Comparison of ENCODE assay signal across 1 cellular context in the genomic region with DNA sequence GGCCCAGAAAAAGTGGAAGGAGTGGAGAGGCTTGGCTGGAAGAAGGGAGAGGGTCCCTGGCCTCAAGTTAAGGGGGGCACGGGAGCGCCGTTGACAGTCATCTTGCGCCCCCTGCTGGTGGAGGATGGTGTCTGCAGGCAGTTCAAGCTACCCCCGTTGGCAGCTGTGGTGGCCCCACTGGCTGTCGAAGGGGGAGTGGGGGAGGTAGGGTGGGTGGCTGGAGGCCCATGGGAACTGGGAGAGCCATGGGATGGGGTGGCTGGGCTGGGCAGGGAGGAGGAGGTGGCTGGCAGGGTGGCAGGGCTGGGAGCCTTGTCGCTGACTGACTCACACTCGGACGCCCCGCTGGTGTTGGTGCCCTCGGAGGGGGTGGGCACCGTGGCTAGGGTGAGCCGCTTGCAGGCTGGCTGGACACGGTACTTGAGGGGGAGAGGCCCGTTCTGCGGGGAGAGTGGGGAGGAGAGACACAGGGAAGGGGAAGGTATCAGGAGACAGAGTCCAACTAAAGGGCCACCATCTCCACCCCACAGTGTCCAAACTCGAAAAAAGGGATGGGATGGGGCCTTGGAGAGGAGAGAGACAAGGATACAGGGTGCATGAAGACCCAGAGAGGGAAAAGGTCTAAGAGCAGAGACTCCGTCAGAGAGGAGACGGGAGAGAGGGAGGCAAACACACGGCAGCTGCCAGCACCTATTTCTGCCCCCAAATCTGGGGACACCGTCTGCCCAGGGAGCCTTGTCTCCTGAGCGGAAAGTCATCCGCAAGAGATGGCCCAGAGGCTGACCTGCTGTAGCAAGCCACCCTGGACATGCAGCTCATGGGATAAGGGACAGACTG.
A peak's percentile ranks its signal among the peaks of the same experiment; 100 is the strongest.
TF ChIP-seq lines count a peak whose summit lies in the region.

No MANE protein-coding gene starts in this region.

TF ChIP-seq in HepG2, 621 proteins besides CTCF, POLR2A, EP300 and RAD21 (continued from another document and continues in another):
- TF ChIP-seq, protein P1, sequence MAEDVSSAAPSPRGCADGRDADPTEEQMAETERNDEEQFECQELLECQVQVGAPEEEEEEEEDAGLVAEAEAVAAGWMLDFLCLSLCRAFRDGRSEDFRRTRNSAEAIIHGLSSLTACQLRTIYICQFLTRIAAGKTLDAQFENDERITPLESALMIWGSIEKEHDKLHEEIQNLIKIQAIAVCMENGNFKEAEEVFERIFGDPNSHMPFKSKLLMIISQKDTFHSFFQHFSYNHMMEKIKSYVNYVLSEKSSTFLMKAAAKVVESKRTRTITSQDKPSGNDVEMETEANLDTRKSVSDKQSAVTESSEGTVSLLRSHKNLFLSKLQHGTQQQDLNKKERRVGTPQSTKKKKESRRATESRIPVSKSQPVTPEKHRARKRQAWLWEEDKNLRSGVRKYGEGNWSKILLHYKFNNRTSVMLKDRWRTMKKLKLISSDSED (CRISPR knock-in tag; IDR thresholded peaks at IDR 0.05): no peak
- TF ChIP-seq ZFP1 (CRISPR knock-in tag; IDR thresholded peaks at IDR 0.05): no peak
- TF ChIP-seq HNRNPUL1 (IDR thresholded peaks at IDR 0.05; ENCODE audit: low read depth, low read length): no peak
- TF ChIP-seq TMF1 (CRISPR knock-in tag; IDR thresholded peaks at IDR 0.05; ENCODE audit: low read depth): no peak
- TF ChIP-seq ZNF556 (CRISPR knock-in tag; IDR thresholded peaks at IDR 0.05; ENCODE audit: borderline replicate concordance): no peak
- no peak for TF ChIP-seq ADNP (CRISPR knock-in tag; IDR thresholded peaks at IDR 0.05)
- TF ChIP-seq ZNF326 (CRISPR knock-in tag; IDR thresholded peaks at IDR 0.05; ENCODE audit: borderline replicate concordance): no peak
- no peak for TF ChIP-seq PRMT3 (CRISPR knock-in tag; IDR thresholded peaks at IDR 0.05; ENCODE audit: borderline replicate concordance, low read depth)
- TF ChIP-seq KDM5A (IDR thresholded peaks at IDR 0.05; ENCODE audit: borderline replicate concordance, low read length): no peak
- TF ChIP-seq ZBTB42 (CRISPR knock-in tag; IDR thresholded peaks at IDR 0.05): no peak
- peak; percentile 60; the same call in 1 of the 2 replicates for TF ChIP-seq ZNF484 (CRISPR knock-in tag; IDR thresholded peaks at IDR 0.05; ENCODE audit: borderline replicate concordance, low read depth)
- TF ChIP-seq NR2C2 (CRISPR knock-in tag; IDR thresholded peaks at IDR 0.05; ENCODE audit: borderline replicate concordance): no peak
- TF ChIP-seq ZNF891 (CRISPR knock-in tag; IDR thresholded peaks at IDR 0.05): 0 out of 2 replicates have a peak, but pooled peaks have one; percentile 37
- no peak for TF ChIP-seq DR1 (CRISPR knock-in tag; IDR thresholded peaks at IDR 0.05)
- TF ChIP-seq CHD2 (IDR thresholded peaks at IDR 0.05; ENCODE audit: low read depth, low read length): 0 out of 2 replicates have a peak, but pooled peaks have one; percentile 33
- no peak for TF ChIP-seq ZNF883 (CRISPR knock-in tag; IDR thresholded peaks at IDR 0.05; ENCODE audit: not compliant biosample characterization)
- TF ChIP-seq ZNF335 (CRISPR knock-in tag; IDR thresholded peaks at IDR 0.05): no peak
- TF ChIP-seq ZNF7 (CRISPR knock-in tag; IDR thresholded peaks at IDR 0.05): no peak
- TF ChIP-seq, protein P2, sequence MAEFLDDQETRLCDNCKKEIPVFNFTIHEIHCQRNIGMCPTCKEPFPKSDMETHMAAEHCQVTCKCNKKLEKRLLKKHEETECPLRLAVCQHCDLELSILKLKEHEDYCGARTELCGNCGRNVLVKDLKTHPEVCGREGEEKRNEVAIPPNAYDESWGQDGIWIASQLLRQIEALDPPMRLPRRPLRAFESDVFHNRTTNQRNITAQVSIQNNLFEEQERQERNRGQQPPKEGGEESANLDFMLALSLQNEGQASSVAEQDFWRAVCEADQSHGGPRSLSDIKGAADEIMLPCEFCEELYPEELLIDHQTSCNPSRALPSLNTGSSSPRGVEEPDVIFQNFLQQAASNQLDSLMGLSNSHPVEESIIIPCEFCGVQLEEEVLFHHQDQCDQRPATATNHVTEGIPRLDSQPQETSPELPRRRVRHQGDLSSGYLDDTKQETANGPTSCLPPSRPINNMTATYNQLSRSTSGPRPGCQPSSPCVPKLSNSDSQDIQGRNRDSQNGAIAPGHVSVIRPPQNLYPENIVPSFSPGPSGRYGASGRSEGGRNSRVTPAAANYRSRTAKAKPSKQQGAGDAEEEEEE (CRISPR knock-in tag; IDR thresholded peaks at IDR 0.05; ENCODE audit: borderline replicate concordance): no peak
- no peak for TF ChIP-seq KDM6A (CRISPR knock-in tag; IDR thresholded peaks at IDR 0.05; ENCODE audit: low read depth)
- no peak for TF ChIP-seq ZNF460 (CRISPR knock-in tag; IDR thresholded peaks at IDR 0.05; ENCODE audit: borderline replicate concordance)
- no peak for TF ChIP-seq NFYB (CRISPR knock-in tag; IDR thresholded peaks at IDR 0.05)
- no peak for TF ChIP-seq ZNF501 (CRISPR knock-in tag; IDR thresholded peaks at IDR 0.05)
- TF ChIP-seq, protein P3, sequence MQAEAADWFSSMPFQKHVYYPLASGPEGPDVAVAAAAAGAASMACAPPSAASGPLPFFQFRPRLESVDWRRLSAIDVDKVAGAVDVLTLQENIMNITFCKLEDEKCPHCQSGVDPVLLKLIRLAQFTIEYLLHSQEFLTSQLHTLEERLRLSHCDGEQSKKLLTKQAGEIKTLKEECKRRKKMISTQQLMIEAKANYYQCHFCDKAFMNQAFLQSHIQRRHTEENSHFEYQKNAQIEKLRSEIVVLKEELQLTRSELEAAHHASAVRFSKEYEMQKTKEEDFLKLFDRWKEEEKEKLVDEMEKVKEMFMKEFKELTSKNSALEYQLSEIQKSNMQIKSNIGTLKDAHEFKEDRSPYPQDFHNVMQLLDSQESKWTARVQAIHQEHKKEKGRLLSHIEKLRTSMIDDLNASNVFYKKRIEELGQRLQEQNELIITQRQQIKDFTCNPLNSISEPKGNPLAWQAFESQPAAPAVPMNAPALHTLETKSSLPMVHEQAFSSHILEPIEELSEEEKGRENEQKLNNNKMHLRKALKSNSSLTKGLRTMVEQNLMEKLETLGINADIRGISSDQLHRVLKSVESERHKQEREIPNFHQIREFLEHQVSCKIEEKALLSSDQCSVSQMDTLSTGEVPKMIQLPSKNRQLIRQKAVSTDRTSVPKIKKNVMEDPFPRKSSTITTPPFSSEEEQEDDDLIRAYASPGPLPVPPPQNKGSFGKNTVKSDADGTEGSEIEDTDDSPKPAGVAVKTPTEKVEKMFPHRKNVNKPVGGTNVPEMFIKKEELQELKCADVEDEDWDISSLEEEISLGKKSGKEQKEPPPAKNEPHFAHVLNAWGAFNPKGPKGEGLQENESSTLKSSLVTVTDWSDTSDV (CRISPR knock-in tag; IDR thresholded peaks at IDR 0.05): peak; percentile 52; the same call in 1 of the 2 replicates
- TF ChIP-seq ZNF136 (CRISPR knock-in tag; IDR thresholded peaks at IDR 0.05; ENCODE audit: low read depth): no peak
- TF ChIP-seq, protein P4, sequence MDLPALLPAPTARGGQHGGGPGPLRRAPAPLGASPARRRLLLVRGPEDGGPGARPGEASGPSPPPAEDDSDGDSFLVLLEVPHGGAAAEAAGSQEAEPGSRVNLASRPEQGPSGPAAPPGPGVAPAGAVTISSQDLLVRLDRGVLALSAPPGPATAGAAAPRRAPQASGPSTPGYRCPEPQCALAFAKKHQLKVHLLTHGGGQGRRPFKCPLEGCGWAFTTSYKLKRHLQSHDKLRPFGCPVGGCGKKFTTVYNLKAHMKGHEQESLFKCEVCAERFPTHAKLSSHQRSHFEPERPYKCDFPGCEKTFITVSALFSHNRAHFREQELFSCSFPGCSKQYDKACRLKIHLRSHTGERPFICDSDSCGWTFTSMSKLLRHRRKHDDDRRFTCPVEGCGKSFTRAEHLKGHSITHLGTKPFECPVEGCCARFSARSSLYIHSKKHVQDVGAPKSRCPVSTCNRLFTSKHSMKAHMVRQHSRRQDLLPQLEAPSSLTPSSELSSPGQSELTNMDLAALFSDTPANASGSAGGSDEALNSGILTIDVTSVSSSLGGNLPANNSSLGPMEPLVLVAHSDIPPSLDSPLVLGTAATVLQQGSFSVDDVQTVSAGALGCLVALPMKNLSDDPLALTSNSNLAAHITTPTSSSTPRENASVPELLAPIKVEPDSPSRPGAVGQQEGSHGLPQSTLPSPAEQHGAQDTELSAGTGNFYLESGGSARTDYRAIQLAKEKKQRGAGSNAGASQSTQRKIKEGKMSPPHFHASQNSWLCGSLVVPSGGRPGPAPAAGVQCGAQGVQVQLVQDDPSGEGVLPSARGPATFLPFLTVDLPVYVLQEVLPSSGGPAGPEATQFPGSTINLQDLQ (CRISPR knock-in tag; IDR thresholded peaks at IDR 0.05): no peak
- peak; percentile 77; the same call in 1 of the 2 replicates for TF ChIP-seq ZC3H13 (CRISPR knock-in tag; IDR thresholded peaks at IDR 0.05)
- no peak for TF ChIP-seq ZNF557 (CRISPR knock-in tag; IDR thresholded peaks at IDR 0.05)
- TF ChIP-seq ZNF253 (CRISPR knock-in tag; IDR thresholded peaks at IDR 0.05; ENCODE audit: borderline replicate concordance): no peak
- peak; percentile 79 for TF ChIP-seq RBFOX2 (IDR thresholded peaks at IDR 0.05; ENCODE audit: low read depth, low read length)
- TF ChIP-seq MXI1 (IDR thresholded peaks at IDR 0.05; ENCODE audit: borderline replicate concordance, low read depth, low read length): peak; percentile 46; the same call in 1 of the 3 replicates
- peak; percentile 37; the same call in 1 of the 2 replicates for TF ChIP-seq FOXK1 (CRISPR knock-in tag; IDR thresholded peaks at IDR 0.05; ENCODE audit: borderline replicate concordance, low read depth)
- TF ChIP-seq, protein P5, sequence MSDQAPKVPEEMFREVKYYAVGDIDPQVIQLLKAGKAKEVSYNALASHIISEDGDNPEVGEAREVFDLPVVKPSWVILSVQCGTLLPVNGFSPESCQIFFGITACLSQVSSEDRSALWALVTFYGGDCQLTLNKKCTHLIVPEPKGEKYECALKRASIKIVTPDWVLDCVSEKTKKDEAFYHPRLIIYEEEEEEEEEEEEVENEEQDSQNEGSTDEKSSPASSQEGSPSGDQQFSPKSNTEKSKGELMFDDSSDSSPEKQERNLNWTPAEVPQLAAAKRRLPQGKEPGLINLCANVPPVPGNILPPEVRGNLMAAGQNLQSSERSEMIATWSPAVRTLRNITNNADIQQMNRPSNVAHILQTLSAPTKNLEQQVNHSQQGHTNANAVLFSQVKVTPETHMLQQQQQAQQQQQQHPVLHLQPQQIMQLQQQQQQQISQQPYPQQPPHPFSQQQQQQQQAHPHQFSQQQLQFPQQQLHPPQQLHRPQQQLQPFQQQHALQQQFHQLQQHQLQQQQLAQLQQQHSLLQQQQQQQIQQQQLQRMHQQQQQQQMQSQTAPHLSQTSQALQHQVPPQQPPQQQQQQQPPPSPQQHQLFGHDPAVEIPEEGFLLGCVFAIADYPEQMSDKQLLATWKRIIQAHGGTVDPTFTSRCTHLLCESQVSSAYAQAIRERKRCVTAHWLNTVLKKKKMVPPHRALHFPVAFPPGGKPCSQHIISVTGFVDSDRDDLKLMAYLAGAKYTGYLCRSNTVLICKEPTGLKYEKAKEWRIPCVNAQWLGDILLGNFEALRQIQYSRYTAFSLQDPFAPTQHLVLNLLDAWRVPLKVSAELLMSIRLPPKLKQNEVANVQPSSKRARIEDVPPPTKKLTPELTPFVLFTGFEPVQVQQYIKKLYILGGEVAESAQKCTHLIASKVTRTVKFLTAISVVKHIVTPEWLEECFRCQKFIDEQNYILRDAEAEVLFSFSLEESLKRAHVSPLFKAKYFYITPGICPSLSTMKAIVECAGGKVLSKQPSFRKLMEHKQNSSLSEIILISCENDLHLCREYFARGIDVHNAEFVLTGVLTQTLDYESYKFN (CRISPR knock-in tag; conservative IDR thresholded peaks at IDR 0.05): no peak
- no peak for TF ChIP-seq TCF7 (IDR thresholded peaks at IDR 0.05; ENCODE audit: low read depth)
- no peak for TF ChIP-seq ZNF124 (CRISPR knock-in tag; IDR thresholded peaks at IDR 0.05)
- no peak for TF ChIP-seq SALL2 (CRISPR knock-in tag; IDR thresholded peaks at IDR 0.05)
- TF ChIP-seq KMT2A (CRISPR knock-in tag; IDR thresholded peaks at IDR 0.05): no peak
- TF ChIP-seq ZFP36L2 (CRISPR knock-in tag; IDR thresholded peaks at IDR 0.05): no peak
- TF ChIP-seq, protein P6, sequence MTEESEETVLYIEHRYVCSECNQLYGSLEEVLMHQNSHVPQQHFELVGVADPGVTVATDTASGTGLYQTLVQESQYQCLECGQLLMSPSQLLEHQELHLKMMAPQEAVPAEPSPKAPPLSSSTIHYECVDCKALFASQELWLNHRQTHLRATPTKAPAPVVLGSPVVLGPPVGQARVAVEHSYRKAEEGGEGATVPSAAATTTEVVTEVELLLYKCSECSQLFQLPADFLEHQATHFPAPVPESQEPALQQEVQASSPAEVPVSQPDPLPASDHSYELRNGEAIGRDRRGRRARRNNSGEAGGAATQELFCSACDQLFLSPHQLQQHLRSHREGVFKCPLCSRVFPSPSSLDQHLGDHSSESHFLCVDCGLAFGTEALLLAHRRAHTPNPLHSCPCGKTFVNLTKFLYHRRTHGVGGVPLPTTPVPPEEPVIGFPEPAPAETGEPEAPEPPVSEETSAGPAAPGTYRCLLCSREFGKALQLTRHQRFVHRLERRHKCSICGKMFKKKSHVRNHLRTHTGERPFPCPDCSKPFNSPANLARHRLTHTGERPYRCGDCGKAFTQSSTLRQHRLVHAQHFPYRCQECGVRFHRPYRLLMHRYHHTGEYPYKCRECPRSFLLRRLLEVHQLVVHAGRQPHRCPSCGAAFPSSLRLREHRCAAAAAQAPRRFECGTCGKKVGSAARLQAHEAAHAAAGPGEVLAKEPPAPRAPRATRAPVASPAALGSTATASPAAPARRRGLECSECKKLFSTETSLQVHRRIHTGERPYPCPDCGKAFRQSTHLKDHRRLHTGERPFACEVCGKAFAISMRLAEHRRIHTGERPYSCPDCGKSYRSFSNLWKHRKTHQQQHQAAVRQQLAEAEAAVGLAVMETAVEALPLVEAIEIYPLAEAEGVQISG (CRISPR knock-in tag; IDR thresholded peaks at IDR 0.05): peak; percentile 15; the same call in 1 of the 2 replicates
- TF ChIP-seq ZNF782 (CRISPR knock-in tag; IDR thresholded peaks at IDR 0.05; ENCODE audit: borderline replicate concordance): no peak
- no peak for TF ChIP-seq HOXD1 (CRISPR knock-in tag; IDR thresholded peaks at IDR 0.05)
- no peak for TF ChIP-seq SUZ12 (IDR thresholded peaks at IDR 0.05; ENCODE audit: low read depth, low read length)
- TF ChIP-seq SAP130 (CRISPR knock-in tag; IDR thresholded peaks at IDR 0.05; ENCODE audit: low read depth): 0 out of 2 replicates have a peak, but pooled peaks have one; percentile 30
